In the genomic region with DNA sequence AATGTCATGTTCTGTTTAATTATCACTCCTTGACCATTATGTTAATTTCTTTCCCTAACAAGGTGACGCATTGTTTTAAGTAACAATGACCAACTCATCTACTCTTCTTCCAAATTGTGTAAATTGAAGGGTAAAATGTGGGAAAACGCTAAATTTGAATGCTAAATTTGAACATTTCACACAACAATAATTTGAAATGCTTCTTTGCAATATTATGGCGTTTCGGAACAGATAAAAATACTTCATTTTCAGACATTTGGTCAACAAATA, we compare ENCODE assay signal across 8 cellular contexts. TPM values are rescaled to one million over a fixed set of nuclear protein-coding genes. Genes with fewer than 3 reads are reported as not detected.
DNase-seq lines count a peak whose midpoint lies in the region; ATAC-seq, FAIRE-seq and TF ChIP-seq lines count a peak whose summit lies in the region.

No MANE protein-coding gene starts in this region.

- peak overlapping the region; percentile 88 for H3K4me2 ChIP-seq in keratinocyte (ENCODE audit: control insufficient read depth, extremely low read depth, insufficient read depth, low read depth, low read length)

- no peak for TF ChIP-seq EP300 in suprapubic skin (IDR thresholded peaks at IDR 0.05)

- ATAC-seq in esophagus mucosa: no peak

- no peaks in the 10 kb centered on the region for H3K9me1 ChIP-seq in keratinocyte (ENCODE audit: control insufficient read depth, extremely low read depth, insufficient read depth, low read length)

- TF ChIP-seq CTCF in keratinocyte (optimal IDR thresholded peaks at IDR 0.05 in 1 of 3, IDR thresholded peaks at IDR 0.05 in 1 of 3, conservative IDR thresholded peaks at IDR 0.05 in 1 of 3; ENCODE audit: extremely low read depth in 1 of 3, insufficient read depth in 2 of 3, low read length in 3 of 3) (no peak), suprapubic skin (IDR thresholded peaks at IDR 0.05) (no peak)

- no peaks in the 10 kb centered on the region for H3K79me2 ChIP-seq in keratinocyte (ENCODE audit: control insufficient read depth, insufficient read depth, low read length)

- no peaks in the 10 kb centered on the region for H3K9me3 Mint-ChIP-seq in T-helper 1 cell treated with Interleukin-12 subunit alpha and Interleukin-12 subunit beta and Interleukin-4 antibody, amounts not matched to agents 30 μg/mL and 1 μg/mL, for 36 hours
- H3K9me3 Mint-ChIP-seq in activated naive CD8-positive, alpha-beta T cell (ENCODE audit: low read depth): no peaks in the 10 kb centered on the region

- H3K4me1 Mint-ChIP-seq in T-helper 1 cell treated with Interleukin-12 subunit alpha and Interleukin-12 subunit beta and Interleukin-4 antibody, amounts not matched to agents 30 μg/mL and 1 μg/mL, for 36 hours (ENCODE audit: low read depth): peaks cover 10% of the 10 kb centered on the region
- peaks cover 6% of the 10 kb centered on the region for H3K4me1 Mint-ChIP-seq in activated naive CD8-positive, alpha-beta T cell (ENCODE audit: low read depth)

- DNase-seq in T-helper 1 cell: no peak
- no peak for DNase-seq in keratinocyte (ENCODE audit: low read depth, low spot score)
- no peak for DNase-seq in suprapubic skin (ENCODE audit: low spot score in 2 of 2)
- no peak for DNase-seq in stimulated activated CD4-positive, alpha-beta T cell treated with anti-CD3 and anti-CD28 coated beads, Interleukin-12 subunit alpha, Interleukin-12 subunit beta, amount 100 ng/mL, for 4 hours
- no peak for DNase-seq in AG08396 (ENCODE audit: low spot score)

- H4K20me1 ChIP-seq in keratinocyte (ENCODE audit: control insufficient read depth, extremely low read depth, insufficient read depth, low read length): no peaks in the 10 kb centered on the region

- peaks cover 1% of the 10 kb centered on the region for H3K36me3 Mint-ChIP-seq in T-helper 1 cell treated with Interleukin-12 subunit alpha and Interleukin-12 subunit beta and Interleukin-4 antibody, amounts not matched to agents 30 μg/mL and 1 μg/mL, for 36 hours (ENCODE audit: low read depth)
- H3K36me3 Mint-ChIP-seq in activated naive CD8-positive, alpha-beta T cell: no peaks in the 10 kb centered on the region

- peak overlapping the region; percentile 83 for H3K9ac ChIP-seq in keratinocyte (ENCODE audit: control insufficient read depth, extremely low read depth, insufficient read depth, low read length)

- dilution Hi-C loops in keratinocyte (cut with MboI; ENCODE audit: extremely low pct_ligation_motif_present, low sequenced_read_pairs): no loop called here

- H3K4me3 Mint-ChIP-seq in T-helper 1 cell treated with Interleukin-12 subunit alpha and Interleukin-12 subunit beta and Interleukin-4 antibody, amounts not matched to agents 30 μg/mL and 1 μg/mL, for 36 hours: peak overlapping the region; percentile 86
- H3K4me3 Mint-ChIP-seq in activated naive CD8-positive, alpha-beta T cell: peak overlapping the region; percentile 92

- H3K27me3 ChIP-seq in keratinocyte (ENCODE audit: control insufficient read depth, extremely low read depth, insufficient read depth, low read length) (no peaks in the 10 kb centered on the region), suprapubic skin (no peaks in the 10 kb centered on the region)

- no peak for TF ChIP-seq POLR2A in suprapubic skin (IDR thresholded peaks at IDR 0.05)

- peak overlapping the region; percentile 72 to 90 (median 85) for H3K4me3 ChIP-seq in keratinocyte (ENCODE audit: control insufficient read depth in 2 of 3, extremely low read depth in 1 of 3, insufficient read depth in 2 of 3, low read depth in 1 of 3, low read length in 3 of 3)
- H3K4me3 ChIP-seq in suprapubic skin: peak overlapping the region; percentile 80

- H3K4me1 ChIP-seq in keratinocyte (ENCODE audit: control insufficient read depth, extremely low read depth, insufficient read depth, low read length) (peaks cover 8% of the 10 kb centered on the region), suprapubic skin (peaks cover 14% of the 10 kb centered on the region)

- H3K36me3 ChIP-seq in keratinocyte (ENCODE audit: control insufficient read depth in 2 of 2, extremely low read depth in 1 of 2, insufficient read depth in 2 of 2, low read length in 2 of 2) (no peaks in the 10 kb centered on the region), suprapubic skin (no peaks in the 10 kb centered on the region)

- H3K9me3 ChIP-seq in keratinocyte (ENCODE audit: control insufficient read depth, low read depth, low read length) (no peaks in the 10 kb centered on the region), suprapubic skin (no peaks in the 10 kb centered on the region)

- WGBS in suprapubic skin: 36% methylated on average over 4 of the region's 4 CpGs

- H3K27me3 Mint-ChIP-seq in T-helper 1 cell treated with Interleukin-12 subunit alpha and Interleukin-12 subunit beta and Interleukin-4 antibody, amounts not matched to agents 30 μg/mL and 1 μg/mL, for 36 hours (ENCODE audit: low read depth): no peaks in the 10 kb centered on the region
- H3K27me3 Mint-ChIP-seq in activated naive CD8-positive, alpha-beta T cell: no peaks in the 10 kb centered on the region

- H2AFZ ChIP-seq in keratinocyte (ENCODE audit: control insufficient read depth, low read length): peak overlapping the region; percentile 74

- H3K27ac Mint-ChIP-seq in T-helper 1 cell treated with Interleukin-12 subunit alpha and Interleukin-12 subunit beta and Interleukin-4 antibody, amounts not matched to agents 30 μg/mL and 1 μg/mL, for 36 hours: peak overlapping the region; percentile 82
- peak overlapping the region; percentile 93 for H3K27ac Mint-ChIP-seq in activated naive CD8-positive, alpha-beta T cell

- H3K27ac ChIP-seq in keratinocyte (ENCODE audit: control insufficient read depth, insufficient read depth, low read length): peak overlapping the region; percentile 46
- peak overlapping the region; percentile 99 for H3K27ac ChIP-seq in suprapubic skin

- FAIRE-seq in keratinocyte (lab: Jason Lieb, UNC): no peak

RNA-seq across cellular contexts. Expression of a gene that starts 29.2 kb away (rescaled TPM):
- polyA plus RNA-seq in keratinocyte: 6.8 to 12.2 TPM (median 8.5 TPM) in 3 replicates
- 33.2 TPM for polyA plus RNA-seq in keratinocyte (2011; ENCODE audit: low read depth)
- 5.3 and 7.4 TPM in 2 replicates for polyA plus RNA-seq in keratinocyte (2011; cell fraction: cytosol; rRNA removed)
- 30.3 and 30.6 TPM in 2 replicates for polyA plus RNA-seq in keratinocyte (2011; cell fraction: nucleus; rRNA removed)
- polyA plus RNA-seq in keratinocyte (2012; ENCODE audit: low replicate concordance): 10.4 and 12.0 TPM in 2 replicates
- 27.1 to 61.2 TPM (median 29.2 TPM) in 3 replicates for polyA minus RNA-seq in keratinocyte
- polyA minus RNA-seq in keratinocyte (2011; cell fraction: cytosol; rRNA and poly(A)+ RNA removed): 9.8 TPM
- polyA minus RNA-seq in keratinocyte (2011; cell fraction: nucleus; rRNA and poly(A)+ RNA removed): 44.0 and 94.2 TPM in 2 replicates
- total RNA-seq in suprapubic skin (100 to 1,000 TPM in 1 of 4 donors, 10 to 100 TPM in 3; 61.2 to 144 (median 93.3) TPM), esophagus mucosa (48.2 TPM)
